In the genomic region with DNA sequence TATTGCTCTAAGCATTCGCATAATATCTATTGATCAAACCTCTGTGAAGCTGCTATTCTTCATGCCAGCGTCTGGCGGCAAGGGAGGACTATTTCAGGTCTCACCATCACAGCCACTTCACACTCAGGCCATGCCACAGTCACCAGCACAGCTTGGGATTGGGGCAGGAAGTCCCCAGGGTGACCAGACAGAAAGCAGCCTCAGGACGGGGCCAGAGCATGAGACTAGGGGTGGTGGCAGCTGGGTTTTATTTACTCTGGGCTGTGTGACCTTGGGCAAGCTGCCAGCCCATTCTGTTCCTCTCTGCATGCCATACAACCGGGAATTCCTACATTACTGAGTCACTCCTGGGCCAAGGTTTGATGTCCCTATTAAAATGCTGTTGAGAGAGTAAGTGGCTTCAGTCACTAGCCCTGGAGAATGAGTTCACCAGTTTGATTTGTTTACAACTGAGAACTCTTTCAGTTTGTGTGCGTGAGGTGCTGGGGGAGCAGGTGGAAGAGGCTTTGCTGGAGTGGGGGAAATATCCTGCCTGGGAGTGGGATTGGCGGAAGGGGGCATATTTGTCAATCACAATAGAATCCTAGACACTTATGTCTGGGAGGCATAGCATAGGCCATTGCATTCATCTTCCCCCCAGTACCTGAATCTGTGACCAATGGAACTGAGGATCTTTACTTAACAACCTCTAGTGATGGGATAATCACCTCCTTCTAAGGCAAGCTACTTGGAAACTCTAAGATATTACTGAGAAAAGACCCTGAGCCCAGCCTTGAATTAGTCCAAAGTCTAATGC, we compare ENCODE assay signal across 1 cellular context.
TF ChIP-seq lines count a peak whose summit lies in the region.

No MANE protein-coding gene starts in this region.

TF ChIP-seq in HepG2, 621 proteins besides CTCF, POLR2A, EP300 and RAD21 (continued from another document and continues in another):
- TF ChIP-seq, protein P1, sequence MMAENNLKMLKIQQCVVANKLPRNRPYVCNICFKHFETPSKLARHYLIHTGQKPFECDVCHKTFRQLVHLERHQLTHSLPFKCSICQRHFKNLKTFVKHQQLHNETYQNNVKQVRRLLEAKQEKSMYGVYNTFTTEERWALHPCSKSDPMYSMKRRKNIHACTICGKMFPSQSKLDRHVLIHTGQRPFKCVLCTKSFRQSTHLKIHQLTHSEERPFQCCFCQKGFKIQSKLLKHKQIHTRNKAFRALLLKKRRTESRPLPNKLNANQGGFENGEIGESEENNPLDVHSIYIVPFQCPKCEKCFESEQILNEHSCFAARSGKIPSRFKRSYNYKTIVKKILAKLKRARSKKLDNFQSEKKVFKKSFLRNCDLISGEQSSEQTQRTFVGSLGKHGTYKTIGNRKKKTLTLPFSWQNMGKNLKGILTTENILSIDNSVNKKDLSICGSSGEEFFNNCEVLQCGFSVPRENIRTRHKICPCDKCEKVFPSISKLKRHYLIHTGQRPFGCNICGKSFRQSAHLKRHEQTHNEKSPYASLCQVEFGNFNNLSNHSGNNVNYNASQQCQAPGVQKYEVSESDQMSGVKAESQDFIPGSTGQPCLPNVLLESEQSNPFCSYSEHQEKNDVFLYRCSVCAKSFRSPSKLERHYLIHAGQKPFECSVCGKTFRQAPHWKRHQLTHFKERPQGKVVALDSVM (CRISPR knock-in tag; IDR thresholded peaks at IDR 0.05) = peak; percentile 33; the same call in 1 of the 2 replicates
- TF ChIP-seq SIX4 (CRISPR knock-in tag; IDR thresholded peaks at IDR 0.05) (no peak), FLYWCH1 (CRISPR knock-in tag; IDR thresholded peaks at IDR 0.05) (no peak), ZNF792 (CRISPR knock-in tag; IDR thresholded peaks at IDR 0.05) (0 out of 2 replicates have a peak, but pooled peaks have one; percentile 74), ZNF589 (CRISPR knock-in tag; conservative IDR thresholded peaks at IDR 0.05) (peak; percentile 69; the same call in 1 of the 2 replicates), CERS6 (CRISPR knock-in tag; IDR thresholded peaks at IDR 0.05) (no peak), SCMH1 (CRISPR knock-in tag; IDR thresholded peaks at IDR 0.05; ENCODE audit: borderline replicate concordance) (no peak), ZNF333 (CRISPR knock-in tag; IDR thresholded peaks at IDR 0.05; ENCODE audit: borderline replicate concordance) (no peak), HDAC1 (CRISPR knock-in tag; IDR thresholded peaks at IDR 0.05) (peak; percentile 89; the same call in 1 of the 2 replicates), HOXA3 (CRISPR knock-in tag; IDR thresholded peaks at IDR 0.05) (peak; percentile 84), ZNF460 (CRISPR knock-in tag; IDR thresholded peaks at IDR 0.05; ENCODE audit: borderline replicate concordance) (no peak), RERE (CRISPR knock-in tag; IDR thresholded peaks at IDR 0.05; ENCODE audit: low read depth) (peak; percentile 74; the same call in 1 of the 2 replicates), FOXA3 (CRISPR knock-in tag; IDR thresholded peaks at IDR 0.05) (peak; percentile 91), KDM3A (CRISPR knock-in tag; IDR thresholded peaks at IDR 0.05; ENCODE audit: low read depth) (peak; percentile 76), RFX5 (IDR thresholded peaks at IDR 0.05; ENCODE audit: low read depth, low read length) (no peak), ZNF597 (CRISPR knock-in tag; IDR thresholded peaks at IDR 0.05) (no peak), FOXO1 (CRISPR knock-in tag; IDR thresholded peaks at IDR 0.05) (peak; percentile 79), MTA1 (CRISPR knock-in tag; IDR thresholded peaks at IDR 0.05; ENCODE audit: borderline replicate concordance) (peak; percentile 81; the same call in 1 of the 2 replicates), IRX3 (CRISPR knock-in tag; IDR thresholded peaks at IDR 0.05; ENCODE audit: borderline replicate concordance, low read depth) (no peak), ZNF431 (CRISPR knock-in tag; IDR thresholded peaks at IDR 0.05; ENCODE audit: borderline replicate concordance, low read depth) (peak; percentile 57; the same call in 1 of the 2 replicates), ISX (CRISPR knock-in tag; conservative IDR thresholded peaks at IDR 0.05) (no peak), ZIK1 (CRISPR knock-in tag; IDR thresholded peaks at IDR 0.05; ENCODE audit: borderline replicate concordance, low read depth) (peak; percentile 44; the same call in 1 of the 2 replicates), ELF1 (CRISPR knock-in tag; IDR thresholded peaks at IDR 0.05) (peak; percentile 67), ZNF879 (CRISPR knock-in tag; IDR thresholded peaks at IDR 0.05) (no peak), FUBP1 (CRISPR knock-in tag; IDR thresholded peaks at IDR 0.05; ENCODE audit: borderline replicate concordance) (0 out of 2 replicates have a peak, but pooled peaks have one; percentile 38), HOMEZ (CRISPR knock-in tag; IDR thresholded peaks at IDR 0.05; ENCODE audit: low read depth) (peak; percentile 77; the same call in 1 of the 2 replicates), MYPOP (CRISPR knock-in tag; IDR thresholded peaks at IDR 0.05) (peak; percentile 72; the same call in 1 of the 2 replicates), REL (CRISPR knock-in tag; conservative IDR thresholded peaks at IDR 0.05) (0 out of 2 replicates have a peak, but pooled peaks have one; percentile 44), ZNF652 (CRISPR knock-in tag; IDR thresholded peaks at IDR 0.05; ENCODE audit: borderline replicate concordance, low read depth) (peak; percentile 42; the same call in 1 of the 2 replicates), BCL3 (CRISPR knock-in tag; IDR thresholded peaks at IDR 0.05) (peak; percentile 61; the same call in 1 of the 2 replicates), TP53 (CRISPR knock-in tag; conservative IDR thresholded peaks at IDR 0.05) (peak; percentile 70; the same call in 1 of the 2 replicates), ZMYM2 (CRISPR knock-in tag; IDR thresholded peaks at IDR 0.05) (peak; percentile 79), ZNF569 (CRISPR knock-in tag; IDR thresholded peaks at IDR 0.05; ENCODE audit: borderline replicate concordance) (no peak), HNF4A (CRISPR knock-in tag; IDR thresholded peaks at IDR 0.05) (peak; percentile 73), TEAD3 (CRISPR knock-in tag; optimal IDR thresholded peaks at IDR 0.05; ENCODE audit: borderline replicate concordance) (peak; percentile 97), AGO2 (optimal IDR thresholded peaks at IDR 0.05; ENCODE audit: low read depth, low read length) (no peak), PAF1 (CRISPR knock-in tag; IDR thresholded peaks at IDR 0.05) (no peak), SOX6 (IDR thresholded peaks at IDR 0.05) (no peak), SOX6 (CRISPR knock-in tag; IDR thresholded peaks at IDR 0.05) (peak; percentile 98), PPARG (CRISPR knock-in tag; conservative IDR thresholded peaks at IDR 0.05) (peak; percentile 64), ZNF543 (CRISPR knock-in tag; IDR thresholded peaks at IDR 0.05) (peak; percentile 68; the same call in 1 of the 2 replicates)
- TF ChIP-seq, protein P2, sequence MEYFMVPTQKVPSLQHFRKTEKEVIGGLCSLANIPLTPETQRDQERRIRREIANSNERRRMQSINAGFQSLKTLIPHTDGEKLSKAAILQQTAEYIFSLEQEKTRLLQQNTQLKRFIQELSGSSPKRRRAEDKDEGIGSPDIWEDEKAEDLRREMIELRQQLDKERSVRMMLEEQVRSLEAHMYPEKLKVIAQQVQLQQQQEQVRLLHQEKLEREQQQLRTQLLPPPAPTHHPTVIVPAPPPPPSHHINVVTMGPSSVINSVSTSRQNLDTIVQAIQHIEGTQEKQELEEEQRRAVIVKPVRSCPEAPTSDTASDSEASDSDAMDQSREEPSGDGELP (IDR thresholded peaks at IDR 0.05; ENCODE audit: borderline replicate concordance, low read depth) = peak; percentile 90; the same call in 1 of the 2 replicates
- TF ChIP-seq, protein P3, sequence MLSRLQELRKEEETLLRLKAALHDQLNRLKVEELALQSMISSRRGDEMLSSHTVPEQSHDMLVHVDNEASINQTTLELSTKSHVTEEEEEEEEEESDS (CRISPR knock-in tag; IDR thresholded peaks at IDR 0.05; ENCODE audit: borderline replicate concordance) = no peak
